ENCODE assay signal across 11 cellular contexts in the genomic region with DNA sequence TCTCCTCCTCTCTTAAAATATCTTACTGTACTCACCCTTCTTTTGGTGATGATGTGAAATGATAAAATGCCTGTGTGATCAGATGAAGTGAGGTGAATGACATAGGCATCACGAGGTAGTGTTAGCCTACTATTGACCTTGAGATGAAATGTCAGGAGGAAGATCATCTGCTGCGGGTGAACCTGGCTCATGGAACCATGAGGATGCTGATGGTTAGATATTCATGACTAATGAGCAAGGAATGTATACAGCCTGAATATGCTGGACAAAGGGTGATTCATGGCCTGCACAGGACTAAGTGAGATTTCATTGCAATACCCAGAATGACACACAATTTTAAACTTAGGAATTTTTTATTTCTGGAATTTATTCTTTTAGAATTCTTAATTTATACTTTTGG.
A peak's percentile ranks its signal among the peaks of the same experiment; 100 is the strongest.
DNase-seq lines count a peak whose midpoint lies in the region; ATAC-seq and TF ChIP-seq lines count a peak whose summit lies in the region.
"Had no signal": no experiment of that assay in that cellular context is flagged by ENCODE, and none has a peak within 500 bp of the region (broad histone marks: within the 10 kb centered on the region; RNA-seq: fewer than 3 reads in every experiment).

No MANE protein-coding gene starts in this region.

- H3K27me3 ChIP-seq in SJCRH30 (no peaks in the 10 kb centered on the region), esophagus muscularis mucosa (no peaks in the 10 kb centered on the region), trophoblast cell (ENCODE audit: insufficient read depth, low read length) (no peaks in the 10 kb centered on the region), spleen (replicated peaks in 1 of 7) (no peaks in the 10 kb centered on the region)

- no peak overlapping the region for H3K4ac ChIP-seq in trophoblast cell (ENCODE audit: low read depth, low read length)

- 20% methylated on average over 2 of the region's 2 CpGs for WGBS in esophagus muscularis mucosa
- no CpG with 5 or more reads among the region's 2 CpGs for WGBS in trophoblast cell (ENCODE audit: extremely low coverage, insufficient coverage, insufficient read length)
- 66 to 86% (median 83%) methylated on average over 2 of the region's 2 CpGs for WGBS in spleen, 5 donors

- H3K4me3 ChIP-seq in SJCRH30 (no peak overlapping the region), esophagus muscularis mucosa (no peak overlapping the region), trophoblast cell (ENCODE audit: low read depth, low read length) (no peak overlapping the region), spleen (no peak overlapping the region)
- H3K4me3 ChIP-seq: prostate gland had no signal

- no peaks in the 10 kb centered on the region for H3K79me2 ChIP-seq in trophoblast cell (ENCODE audit: control insufficient read depth, insufficient read depth, low read length, poor library complexity)

- H3K23ac ChIP-seq in trophoblast cell (ENCODE audit: low read length): no peak overlapping the region

- DNase-seq in GM04504 (ENCODE audit: low read depth) (peak; percentile 55), SJCRH30 (peak; percentile 43 to 67), esophagus muscularis mucosa (ENCODE audit: extremely low spot score) (no peak), trophoblast cell (peak; percentile 66 to 92), DMS114 treated with DMSO at 0.1 percent for 48 hours (lab: John Stamatoyannopoulos, UW; ENCODE audit: unreplicated experiment) (no peak), cardiac septum (ENCODE audit: low spot score) (no peak), spleen (no peak)
- DNase-seq: activated CD4-positive, alpha-beta T cell treated with anti-CD3 and anti-CD28 coated beads for 1 hour; activated naive CD8-positive, alpha-beta T cell treated with anti-CD3 and anti-CD28 coated beads for 36 hours had no signal

- intact Hi-C loops in esophagus muscularis mucosa (cut with DNase I) (loop anchor here (10.0 kb wide), 1 partner anchor 147 kb away; no protein-coding TSS in a partner anchor), cardiac septum (cut with DNase I) (no loop called here), spleen (cut with DNase I; ENCODE audit: low total_unique reads) (no loop called here)

- no peak overlapping the region for H3K14ac ChIP-seq in trophoblast cell (ENCODE audit: low read length)

- peaks cover 39% of the 10 kb centered on the region for H3K4me1 ChIP-seq in SJCRH30
- H3K4me1 ChIP-seq in esophagus muscularis mucosa: peaks cover 40 to 90% (median 85%) of the 10 kb centered on the region in 4 donors
- peaks cover 4 to 7% of the 10 kb centered on the region in 2 experiments for H3K4me1 ChIP-seq in trophoblast cell (ENCODE audit: control insufficient read depth in 1 of 2, insufficient read depth in 2 of 2, low read length in 2 of 2)
- H3K4me1 ChIP-seq in spleen: peaks cover 6 to 21% (median 13%) of the 10 kb centered on the region in 6 donors
- H3K4me1 ChIP-seq: prostate gland had no signal

- TF ChIP-seq EP300 in esophagus muscularis mucosa (IDR thresholded peaks at IDR 0.05): no peak

- H3K9ac ChIP-seq in trophoblast cell (ENCODE audit: low read length): no peak overlapping the region

- no peak overlapping the region for H2AFZ ChIP-seq in trophoblast cell (ENCODE audit: insufficient read depth, low read length, poor library complexity)

- no peak overlapping the region for H2BK5ac ChIP-seq in trophoblast cell (ENCODE audit: low read depth, low read length, poor library complexity)

- no peak overlapping the region for H3K18ac ChIP-seq in trophoblast cell (ENCODE audit: low read length)

- H2BK12ac ChIP-seq in trophoblast cell (ENCODE audit: low read length): no peak overlapping the region

- no peaks in the 10 kb centered on the region for H3K36me3 ChIP-seq in SJCRH30
- H3K36me3 ChIP-seq in esophagus muscularis mucosa: no peaks in the 10 kb centered on the region
- no peaks in the 10 kb centered on the region for H3K36me3 ChIP-seq in trophoblast cell (ENCODE audit: control insufficient read depth in 1 of 2, insufficient read depth in 2 of 2, low read length in 2 of 2)
- peaks cover 0 to 7% (median 0%) of the 10 kb centered on the region in 6 donors for H3K36me3 ChIP-seq in spleen
- H3K36me3 ChIP-seq: prostate gland had no signal

- H4K8ac ChIP-seq in trophoblast cell (ENCODE audit: low read depth, low read length): no peak overlapping the region

- TF ChIP-seq CTCF in esophagus muscularis mucosa (IDR thresholded peaks at IDR 0.05) (no peak), spleen (IDR thresholded peaks at IDR 0.05 in 8 of 11, conservative IDR thresholded peaks at IDR 0.05 in 3 of 11) (no peak)

- peak overlapping the region; percentile 76 for H3K27ac ChIP-seq in SJCRH30
- peak overlapping the region; percentile 65 to 80 (median 71) for H3K27ac ChIP-seq in esophagus muscularis mucosa (replicated peaks in 1 of 4)
- no peak overlapping the region for H3K27ac ChIP-seq in trophoblast cell (ENCODE audit: low read depth, low read length)
- no peak overlapping the region for H3K27ac ChIP-seq in spleen
- H3K27ac ChIP-seq: prostate gland had no signal

- H3K79me1 ChIP-seq in trophoblast cell (ENCODE audit: low read length): no peaks in the 10 kb centered on the region

- H2BK120ac ChIP-seq in trophoblast cell (ENCODE audit: insufficient read depth, low read length, poor library complexity): no peak overlapping the region

- no peak overlapping the region for H3K4me2 ChIP-seq in trophoblast cell (ENCODE audit: low read length)

- H2AK5ac ChIP-seq in trophoblast cell (ENCODE audit: low read length): no peak overlapping the region

- TF ChIP-seq POLR2A in esophagus muscularis mucosa (IDR thresholded peaks at IDR 0.05; ENCODE audit: low read depth) (no peak), spleen (IDR thresholded peaks at IDR 0.05) (no peak)

- H3K9me3 ChIP-seq in SJCRH30 (replicated peaks) (no peaks in the 10 kb centered on the region), esophagus muscularis mucosa (no peaks in the 10 kb centered on the region), trophoblast cell (ENCODE audit: insufficient read depth, low read depth, low read length) (no peaks in the 10 kb centered on the region), spleen (no peaks in the 10 kb centered on the region)
- H3K9me3 ChIP-seq: prostate gland had no signal

- no peak overlapping the region for H4K12ac ChIP-seq in trophoblast cell (ENCODE audit: low read depth, low read length)

- H4K91ac ChIP-seq in trophoblast cell (ENCODE audit: low read depth, low read length): no peak overlapping the region

- no peak for ATAC-seq in GM18498 (IDR thresholded peaks at IDR 0.05; ENCODE audit: unreplicated experiment)

Comparison
In these comparisons a context has a peak if more than half of its experiments do, and no peak if none do; other contexts are left out.
1. DNase-seq: peak in GM04504 (single experiment), SJCRH30 (2 of 2) and trophoblast cell (2 of 2); none in esophagus muscularis mucosa (single experiment), DMS114 treated with DMSO at 0.1 percent for 48 hours (single experiment), cardiac septum (single experiment) and spleen (single experiment).
2. H3K27ac ChIP-seq: peak in SJCRH30 (single experiment) and esophagus muscularis mucosa (4 of 4); none in trophoblast cell (single experiment) and spleen (0 of 8).